1 cellular context compared by ENCODE assay signal in genomic region chr22:35661377-35661937, GRCh38.
TF ChIP-seq lines count a peak whose summit lies in the region.

No MANE protein-coding gene starts in this region.

TF ChIP-seq in SK-N-SH treated with all-trans-retinoic acid at 6 μM for 48 hours, 23 proteins besides CTCF, POLR2A, EP300 and RAD21 (continued from another document):
- TF ChIP-seq TSHZ2 (CRISPR knock-in tag; IDR thresholded peaks at IDR 0.05) = no peak
- TF ChIP-seq ZNF565 (CRISPR knock-in tag; conservative IDR thresholded peaks at IDR 0.05; ENCODE audit: low read depth) = no peak
- no peak for TF ChIP-seq ISL1 (CRISPR knock-in tag; IDR thresholded peaks at IDR 0.05)
- no peak for TF ChIP-seq POU6F1 (CRISPR knock-in tag; IDR thresholded peaks at IDR 0.05; ENCODE audit: borderline replicate concordance, low read depth)
